Comparison of ENCODE assay signal across 8 cellular contexts in genomic region chrX:71910526-71911022, GRCh38. TPM values are rescaled to one million over a fixed set of nuclear protein-coding genes. Genes with fewer than 3 reads are reported as not detected.
DNase-seq lines count a peak whose midpoint lies in the region; ATAC-seq and TF ChIP-seq lines count a peak whose summit lies in the region.

Gene NHSL2 (plus strand): TSS chrX:71910845.

- no peak for ATAC-seq in GM21526 (IDR thresholded peaks at IDR 0.05; ENCODE audit: low FRiP score, unreplicated experiment)
- ATAC-seq in GM21723 (IDR thresholded peaks at IDR 0.05; ENCODE audit: unreplicated experiment): no peak

- no peaks in the 10 kb centered on the region for H3K9me3 Mint-ChIP-seq in activated naive CD4-positive, alpha-beta T cell treated with anti-CD3 and anti-CD28 coated beads, Interleukin-2, amount 10 ng/mL, durations not matched to agents 7 days and 5 days

- 56% methylated on average over 11 of the region's 35 CpGs for WGBS in smooth muscle cell (ENCODE audit: low lambda C conversion rate)

- H3K9ac ChIP-seq in smooth muscle cell (ENCODE audit: low read depth): no peak within 1 kb of the TSS

- H2AFZ ChIP-seq in smooth muscle cell (ENCODE audit: low read depth): no peak within 1 kb of the TSS

- H3K4me1 ChIP-seq in smooth muscle cell (ENCODE audit: low read depth): no peaks in the 10 kb centered on the region

- no peak within 1 kb of the TSS for H3K27ac ChIP-seq in smooth muscle cell (ENCODE audit: low read depth)

- H3K4me3 Mint-ChIP-seq in activated naive CD4-positive, alpha-beta T cell treated with anti-CD3 and anti-CD28 coated beads, Interleukin-2, amount 10 ng/mL, durations not matched to agents 7 days and 5 days: peak within 1 kb of the TSS; percentile 44

- peak within 1 kb of the TSS; percentile 86 for H3K4me2 ChIP-seq in smooth muscle cell

- no peak for TF ChIP-seq CTCF in smooth muscle cell (IDR thresholded peaks at IDR 0.05; ENCODE audit: borderline replicate concordance, insufficient read depth, poor library complexity, severe bottlenecking)

- peak; percentile 55 for DNase-seq in stimulated activated CD4-positive, alpha-beta T cell treated with anti-CD3 and anti-CD28 coated beads, Interleukin-15, amount 100 ng/mL, for 24 hours
- DNase-seq in stimulated activated CD4-positive, alpha-beta T cell treated with anti-CD3 and anti-CD28 coated beads, Interleukin-2, amount 100 ng/mL, for 48 hours: no peak
- peak; percentile 21 for DNase-seq in activated naive CD4-positive, alpha-beta T cell treated with anti-CD3 and anti-CD28 coated beads, Interleukin-2, amount 10 ng/mL, durations not matched to agents 7 days and 5 days
- DNase-seq in smooth muscle cell (lab: John Stamatoyannopoulos, UW; ENCODE audit: unreplicated experiment) (no peak), NK-92 (lab: John Stamatoyannopoulos, UW; ENCODE audit: unreplicated experiment) (no peak)

- H3K79me2 ChIP-seq in smooth muscle cell (ENCODE audit: low read depth): no peaks in the 10 kb centered on the region

- H3K9me3 ChIP-seq in smooth muscle cell (replicated peaks; ENCODE audit: low read depth): no peaks in the 10 kb centered on the region

- CTCF ChIA-PET in activated naive CD4-positive, alpha-beta T cell treated with anti-CD3 and anti-CD28 coated beads, Interleukin-2, amount 10 ng/mL, durations not matched to agents 7 days and 5 days (lab: Charles Lee): interaction anchor here (0.6 to 1.7 kb wide), 2 partner anchors 9 to 999 kb away, joined by 3 to 5 read pairs; no protein-coding TSS in a partner anchor

- no peaks in the 10 kb centered on the region for H3K27me3 ChIP-seq in smooth muscle cell (ENCODE audit: low read depth)

- H4K20me1 ChIP-seq in smooth muscle cell (ENCODE audit: low read depth): no peaks in the 10 kb centered on the region

- H3K36me3 ChIP-seq in smooth muscle cell (ENCODE audit: low read depth): no peaks in the 10 kb centered on the region

- no peaks in the 10 kb centered on the region for H3F3A ChIP-seq in smooth muscle cell (ENCODE audit: low read depth)

- no peaks in the 10 kb centered on the region for H3K4me1 Mint-ChIP-seq in activated naive CD4-positive, alpha-beta T cell treated with anti-CD3 and anti-CD28 coated beads, Interleukin-2, amount 10 ng/mL, durations not matched to agents 7 days and 5 days

- no peak within 1 kb of the TSS for H3K27ac Mint-ChIP-seq in activated naive CD4-positive, alpha-beta T cell treated with anti-CD3 and anti-CD28 coated beads, Interleukin-2, amount 10 ng/mL, durations not matched to agents 7 days and 5 days

- no peaks in the 10 kb centered on the region for H3K36me3 Mint-ChIP-seq in activated naive CD4-positive, alpha-beta T cell treated with anti-CD3 and anti-CD28 coated beads, Interleukin-2, amount 10 ng/mL, durations not matched to agents 7 days and 5 days

- H3K4me3 ChIP-seq in iPS-11a (ENCODE audit: low read depth, low read length): peak within 1 kb of the TSS; percentile 54
- peak within 1 kb of the TSS; percentile 56 for H3K4me3 ChIP-seq in smooth muscle cell

- H3K27me3 Mint-ChIP-seq in activated naive CD4-positive, alpha-beta T cell treated with anti-CD3 and anti-CD28 coated beads, Interleukin-2, amount 10 ng/mL, durations not matched to agents 7 days and 5 days: peaks cover 75% of the 10 kb centered on the region

RNA-seq across cellular contexts. Expression of gene NHSL2, which starts in this region (rescaled TPM):
- total RNA-seq in smooth muscle cell: 2.0 and 3.3 TPM in 2 replicates
- 2.3 and 2.9 TPM in 2 replicates for polyA plus RNA-seq in smooth muscle cell

Comparison
In these comparisons a context has a peak if more than half of its experiments do, and no peak if none do; other contexts are left out.
1. DNase-seq: peak in stimulated activated CD4-positive, alpha-beta T cell treated with anti-CD3 and anti-CD28 coated beads, Interleukin-15, amount 100 ng/mL, for 24 hours (single experiment) and activated naive CD4-positive, alpha-beta T cell treated with anti-CD3 and anti-CD28 coated beads, Interleukin-2, amount 10 ng/mL, durations not matched to agents 7 days and 5 days (single experiment); none in stimulated activated CD4-positive, alpha-beta T cell treated with anti-CD3 and anti-CD28 coated beads, Interleukin-2, amount 100 ng/mL, for 48 hours (0 of 2), smooth muscle cell (single experiment) and NK-92 (single experiment).